12 cellular contexts compared by ENCODE assay signal in genomic region chr20:44081888-44082287, GRCh38.
DNase-seq lines count a peak whose midpoint lies in the region; ATAC-seq and TF ChIP-seq lines count a peak whose summit lies in the region.
"Had no signal": no experiment of that assay in that cellular context is flagged by ENCODE, and none has a peak within 500 bp of the region (broad histone marks: within the 10 kb centered on the region; RNA-seq: fewer than 3 reads in every experiment).

No MANE protein-coding gene starts in this region.

- CTCF ChIA-PET in naive thymus-derived CD4-positive, alpha-beta T cell (lab: Charles Lee), result interaction anchor here (0.6 to 8.0 kb wide), 7 partner anchors 10 to 638 kb away, joined by 3 to 159 read pairs (median 4); no protein-coding TSS in a partner anchor

- H3K9me3 Mint-ChIP-seq in activated naive CD8-positive, alpha-beta T cell (ENCODE audit: low read depth), result no peaks in the 10 kb centered on the region
- H3K9me3 Mint-ChIP-seq in activated naive CD8-positive, alpha-beta T cell treated with anti-CD3 and anti-CD28 coated beads for 36 hours, result no peaks in the 10 kb centered on the region
- H3K9me3 Mint-ChIP-seq in naive thymus-derived CD4-positive, alpha-beta T cell, result no peaks in the 10 kb centered on the region
- H3K9me3 Mint-ChIP-seq: CD8-positive, alpha-beta T cell had no signal

- TF ChIP-seq CTCF in RWPE2 (IDR thresholded peaks at IDR 0.05; ENCODE audit: poor library complexity, severe bottlenecking), result no peak

- peak overlapping the region; percentile 22 for H3K27ac Mint-ChIP-seq in activated naive CD8-positive, alpha-beta T cell
- no peak overlapping the region for H3K27ac Mint-ChIP-seq in activated naive CD8-positive, alpha-beta T cell treated with anti-CD3 and anti-CD28 coated beads for 36 hours
- H3K27ac Mint-ChIP-seq in naive thymus-derived CD4-positive, alpha-beta T cell, result peak overlapping the region in 5 of 9 donors; percentile 21 to 79 (median 60)
- H3K27ac Mint-ChIP-seq: B cell; CD8-positive, alpha-beta T cell had no signal

- H3K4me1 Mint-ChIP-seq in activated naive CD8-positive, alpha-beta T cell (ENCODE audit: low read depth), result peaks cover 13% of the 10 kb centered on the region
- peaks cover 7% of the 10 kb centered on the region for H3K4me1 Mint-ChIP-seq in activated naive CD8-positive, alpha-beta T cell treated with anti-CD3 and anti-CD28 coated beads for 36 hours
- H3K4me1 Mint-ChIP-seq in naive thymus-derived CD4-positive, alpha-beta T cell, result peaks cover 13 to 33% (median 25%) of the 10 kb centered on the region in 7 donors

- POLR2A ChIA-PET in naive thymus-derived CD4-positive, alpha-beta T cell (lab: Charles Lee), result interaction anchor here (2.4 to 5.0 kb wide), 2 partner anchors 12 to 25 kb away, joined by 12 to 46 read pairs; no protein-coding TSS in a partner anchor

- no peak overlapping the region for H3K4me3 Mint-ChIP-seq in activated naive CD8-positive, alpha-beta T cell
- H3K4me3 Mint-ChIP-seq in activated naive CD8-positive, alpha-beta T cell treated with anti-CD3 and anti-CD28 coated beads for 36 hours, result no peak overlapping the region
- H3K4me3 Mint-ChIP-seq in naive thymus-derived CD4-positive, alpha-beta T cell, result no peak overlapping the region
- H3K4me3 Mint-ChIP-seq: B cell; CD8-positive, alpha-beta T cell had no signal

- H3K27ac ChIP-seq in RWPE2 (ENCODE audit: poor library complexity, severe bottlenecking), result no peak overlapping the region
- no peak overlapping the region for H3K27ac ChIP-seq in naive thymus-derived CD4-positive, alpha-beta T cell (ENCODE audit: low read depth, low read length)
- H3K27ac ChIP-seq: BLaER1 treated with 17β-estradiol and CSF1 and Interleukin-3, amounts not matched to agents 10 nM and 100 nM; GM23248 had no signal

- ATAC-seq in RWPE2 (ENCODE audit: low read depth) (no peak), GM18873 (IDR thresholded peaks at IDR 0.05; ENCODE audit: low FRiP score, unreplicated experiment) (no peak)
- ATAC-seq in naive thymus-derived CD4-positive, alpha-beta T cell, result no peak
- ATAC-seq: CD8-positive, alpha-beta T cell had no signal

- intact Hi-C loops in naive thymus-derived CD4-positive, alpha-beta T cell (cut with micrococcal nuclease), result loop anchor here in 1 of 2 donors (5.0 kb wide), 1 partner anchor 240 kb away; no protein-coding TSS in a partner anchor

- no peaks in the 10 kb centered on the region for H3K36me3 ChIP-seq in RWPE2 (ENCODE audit: low read depth)
- no peaks in the 10 kb centered on the region for H3K36me3 ChIP-seq in naive thymus-derived CD4-positive, alpha-beta T cell (ENCODE audit: control insufficient read depth in 2 of 3, insufficient read depth in 3 of 3, low read length in 3 of 3)
- H3K36me3 ChIP-seq: BLaER1 treated with 17β-estradiol and CSF1 and Interleukin-3, amounts not matched to agents 10 nM and 100 nM; HAP-1 had no signal

- H3K9me3 ChIP-seq in RWPE2 (ENCODE audit: severe bottlenecking), result no peaks in the 10 kb centered on the region
- H3K9me3 ChIP-seq in naive thymus-derived CD4-positive, alpha-beta T cell (ENCODE audit: control insufficient read depth in 2 of 3, low read length in 3 of 3), result no peaks in the 10 kb centered on the region
- H3K9me3 ChIP-seq: BLaER1 treated with 17β-estradiol and CSF1 and Interleukin-3, amounts not matched to agents 10 nM and 100 nM; HAP-1 had no signal

- H3K36me3 Mint-ChIP-seq in activated naive CD8-positive, alpha-beta T cell, result no peaks in the 10 kb centered on the region
- H3K36me3 Mint-ChIP-seq in activated naive CD8-positive, alpha-beta T cell treated with anti-CD3 and anti-CD28 coated beads for 36 hours, result no peaks in the 10 kb centered on the region
- H3K36me3 Mint-ChIP-seq in naive thymus-derived CD4-positive, alpha-beta T cell, result no peaks in the 10 kb centered on the region
- H3K36me3 Mint-ChIP-seq: CD8-positive, alpha-beta T cell had no signal

- no peaks in the 10 kb centered on the region for H3K27me3 ChIP-seq in RWPE2 (ENCODE audit: insufficient read depth, poor library complexity, severe bottlenecking)
- H3K27me3 ChIP-seq in naive thymus-derived CD4-positive, alpha-beta T cell (ENCODE audit: control insufficient read depth in 2 of 2, insufficient read depth in 2 of 2, low read length in 2 of 2), result no peaks in the 10 kb centered on the region
- H3K27me3 ChIP-seq: BLaER1 treated with 17β-estradiol and CSF1 and Interleukin-3, amounts not matched to agents 10 nM and 100 nM had no signal

- H3K27me3 Mint-ChIP-seq in activated naive CD8-positive, alpha-beta T cell, result no peaks in the 10 kb centered on the region
- no peaks in the 10 kb centered on the region for H3K27me3 Mint-ChIP-seq in activated naive CD8-positive, alpha-beta T cell treated with anti-CD3 and anti-CD28 coated beads for 36 hours
- H3K27me3 Mint-ChIP-seq in naive thymus-derived CD4-positive, alpha-beta T cell, result peaks cover 0 to 4% (median 0%) of the 10 kb centered on the region in 5 donors

- no peak for DNase-seq in activated naive CD8-positive, alpha-beta T cell treated with anti-CD3 and anti-CD28 coated beads for 36 hours
- DNase-seq in RWPE2 (ENCODE audit: low spot score) (peak; percentile 62), NCI-H1436 treated with DMSO at 0.1 percent for 48 hours (lab: John Stamatoyannopoulos, UW) (no peak)
- DNase-seq in naive thymus-derived CD4-positive, alpha-beta T cell, result no peak
- DNase-seq: Calu3; CD8-positive, alpha-beta T cell; GM23248 had no signal

- H3K4me1 ChIP-seq in RWPE2 (ENCODE audit: insufficient read depth, poor library complexity, severe bottlenecking), result peaks cover 7% of the 10 kb centered on the region
- peaks cover 0 to 18% of the 10 kb centered on the region in 2 donors for H3K4me1 ChIP-seq in naive thymus-derived CD4-positive, alpha-beta T cell (ENCODE audit: control insufficient read depth in 2 of 2, insufficient read depth in 2 of 2, low read length in 2 of 2)
- H3K4me1 ChIP-seq: HAP-1 had no signal

- no peak overlapping the region for H3K4me3 ChIP-seq in RWPE2 (ENCODE audit: severe bottlenecking)
- H3K4me3 ChIP-seq in naive thymus-derived CD4-positive, alpha-beta T cell (ENCODE audit: low read length), result no peak overlapping the region
- H3K4me3 ChIP-seq: BLaER1 treated with 17β-estradiol and CSF1 and Interleukin-3, amounts not matched to agents 10 nM and 100 nM; GM23248; HAP-1 had no signal
